Comparison of ENCODE assay signal across 15 cellular contexts in the genomic region with DNA sequence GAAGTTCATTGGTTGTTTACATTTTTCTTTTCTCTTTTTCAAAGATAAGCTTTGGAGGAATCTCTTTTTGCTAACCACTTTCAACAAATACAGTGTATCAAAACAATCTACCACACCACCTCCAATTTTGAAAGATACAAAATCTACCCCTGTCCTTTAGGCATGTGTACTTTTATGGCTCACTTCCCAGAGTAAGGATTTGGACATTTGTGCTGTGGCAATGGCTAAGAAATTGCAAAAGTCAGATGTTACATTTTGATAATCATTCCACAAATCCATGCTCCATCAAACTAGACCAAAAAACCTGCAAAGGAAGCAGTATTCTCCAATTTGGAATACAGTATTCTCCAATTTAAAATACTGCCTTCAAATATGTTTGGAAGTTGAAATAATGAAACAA.
DNase-seq lines count a peak whose midpoint lies in the region; ATAC-seq and TF ChIP-seq lines count a peak whose summit lies in the region.
"Had no signal": no experiment of that assay in that cellular context is flagged by ENCODE, and none has a peak within 500 bp of the region (broad histone marks: within the 10 kb centered on the region; RNA-seq: fewer than 3 reads in every experiment).

No MANE protein-coding gene starts in this region.

- no peaks in the 10 kb centered on the region for H3K9me3 Mint-ChIP-seq in activated naive CD8-positive, alpha-beta T cell treated with anti-CD3 and anti-CD28 coated beads for 36 hours
- H3K9me3 Mint-ChIP-seq: activated naive CD4-positive, alpha-beta T cell treated with anti-CD3 and anti-CD28 coated beads, Interleukin-2, amount 10 ng/mL, durations not matched to agents 7 days and 5 days had no signal

- H3K27ac ChIP-seq in SJSA1 (no peak overlapping the region), fibroblast of lung (ENCODE audit: insufficient read depth, low read length) (no peak overlapping the region), gastrocnemius medialis (peak overlapping the region in 3 of 4 donors; percentile 53 to 71 (median 63))
- H3K27ac ChIP-seq: BLaER1 had no signal

- H3K36me3 Mint-ChIP-seq in activated naive CD8-positive, alpha-beta T cell treated with anti-CD3 and anti-CD28 coated beads for 36 hours, result no peaks in the 10 kb centered on the region
- H3K36me3 Mint-ChIP-seq: activated naive CD4-positive, alpha-beta T cell treated with anti-CD3 and anti-CD28 coated beads, Interleukin-2, amount 10 ng/mL, durations not matched to agents 7 days and 5 days had no signal

- no peaks in the 10 kb centered on the region for H3K79me2 ChIP-seq in fibroblast of lung (ENCODE audit: control insufficient read depth, insufficient read depth, low read length)

- H3K4me2 ChIP-seq in fibroblast of lung (ENCODE audit: extremely low read depth, insufficient read depth, low read length), result peak overlapping the region; percentile 25
- H3K4me2 ChIP-seq: BLaER1 had no signal

- intact Hi-C loops in gastrocnemius medialis (cut with DNase I; ENCODE audit: low total_unique reads), result loop anchor here (10.0 kb wide), 1 partner anchor 55 kb away; no protein-coding TSS in a partner anchor

- no peak overlapping the region for H3K27ac Mint-ChIP-seq in activated naive CD8-positive, alpha-beta T cell treated with anti-CD3 and anti-CD28 coated beads for 36 hours
- H3K27ac Mint-ChIP-seq: activated naive CD4-positive, alpha-beta T cell treated with anti-CD3 and anti-CD28 coated beads, Interleukin-2, amount 10 ng/mL, durations not matched to agents 7 days and 5 days had no signal

- H4K20me1 ChIP-seq in fibroblast of lung (ENCODE audit: control insufficient read depth, extremely low read depth, insufficient read depth, low read length), result no peaks in the 10 kb centered on the region
- H4K20me1 ChIP-seq: BLaER1 had no signal

- H3K9ac ChIP-seq in fibroblast of lung (ENCODE audit: insufficient read depth, low read length), result no peak overlapping the region
- H3K9ac ChIP-seq: BLaER1 had no signal

- no peak for TF ChIP-seq POLR2A in gastrocnemius medialis (IDR thresholded peaks at IDR 0.05)

- H2AFZ ChIP-seq in fibroblast of lung (ENCODE audit: low read length), result no peak overlapping the region

- TF ChIP-seq CTCF in fibroblast of lung (conservative IDR thresholded peaks at IDR 0.05 in 1 of 2, IDR thresholded peaks at IDR 0.05 in 1 of 2; ENCODE audit: low read depth in 1 of 2, low read length in 2 of 2) (no peak), gastrocnemius medialis (IDR thresholded peaks at IDR 0.05 in 4 of 5, conservative IDR thresholded peaks at IDR 0.05 in 1 of 5) (no peak)

- no peak overlapping the region for H3K4me3 Mint-ChIP-seq in activated naive CD8-positive, alpha-beta T cell treated with anti-CD3 and anti-CD28 coated beads for 36 hours
- H3K4me3 Mint-ChIP-seq: activated naive CD4-positive, alpha-beta T cell treated with anti-CD3 and anti-CD28 coated beads, Interleukin-2, amount 10 ng/mL, durations not matched to agents 7 days and 5 days had no signal

- peak overlapping the region; percentile 84; the same call in 1 of the 2 replicates for H3K4me3 ChIP-seq in GM08714 (ENCODE audit: low read length)
- H3K4me3 ChIP-seq in SJSA1, result peak overlapping the region; percentile 36
- peak overlapping the region in 2 of 4 experiments; percentile 47 to 59 for H3K4me3 ChIP-seq in fibroblast of lung (replicated peaks in 1 of 4; ENCODE audit: control extremely low read depth in 1 of 4, insufficient read depth in 1 of 4, low read depth in 3 of 4, low read length in 4 of 4)
- H3K4me3 ChIP-seq in gastrocnemius medialis, result peak overlapping the region; percentile 28 to 50 (median 35)
- H3K4me3 ChIP-seq: BLaER1 had no signal

- peaks cover 14% of the 10 kb centered on the region for H3K4me1 Mint-ChIP-seq in activated naive CD8-positive, alpha-beta T cell treated with anti-CD3 and anti-CD28 coated beads for 36 hours

- peaks cover 5% of the 10 kb centered on the region for H3K27me3 Mint-ChIP-seq in activated naive CD8-positive, alpha-beta T cell treated with anti-CD3 and anti-CD28 coated beads for 36 hours
- H3K27me3 Mint-ChIP-seq: activated naive CD4-positive, alpha-beta T cell treated with anti-CD3 and anti-CD28 coated beads, Interleukin-2, amount 10 ng/mL, durations not matched to agents 7 days and 5 days had no signal

- in situ Hi-C loops in gastrocnemius medialis (cut with MboI; ENCODE audit: low sequenced_read_pairs in 4 of 4), result no loop called here

- H3K27me3 ChIP-seq in SJSA1 (replicated peaks) (no peaks in the 10 kb centered on the region), fibroblast of lung (ENCODE audit: control insufficient read depth, insufficient read depth, low read length) (no peaks in the 10 kb centered on the region), gastrocnemius medialis (no peaks in the 10 kb centered on the region)
- H3K27me3 ChIP-seq: BLaER1 had no signal

- H3K4me1 ChIP-seq in SJSA1 (replicated peaks), result peaks cover 17% of the 10 kb centered on the region
- H3K4me1 ChIP-seq in fibroblast of lung (ENCODE audit: control insufficient read depth, extremely low read depth, insufficient read depth, low read length), result no peaks in the 10 kb centered on the region
- H3K4me1 ChIP-seq in gastrocnemius medialis, result no peaks in the 10 kb centered on the region

- H3K9me3 ChIP-seq in SJSA1 (replicated peaks), result no peaks in the 10 kb centered on the region
- no peaks in the 10 kb centered on the region for H3K9me3 ChIP-seq in fibroblast of lung (ENCODE audit: control insufficient read depth, insufficient read depth, low read depth, low read length)
- H3K9me3 ChIP-seq in gastrocnemius medialis, result no peaks in the 10 kb centered on the region
- H3K9me3 ChIP-seq: BLaER1 had no signal

- no peak for DNase-seq in SJSA1 (ENCODE audit: low read depth in 1 of 2, low spot score in 2 of 2)
- DNase-seq in fibroblast of lung (ENCODE audit: low read depth in 2 of 2), result peak in 1 of 2 donors; percentile 42
- no peak for DNase-seq in gastrocnemius medialis
- no peak for DNase-seq in activated naive CD8-positive, alpha-beta T cell treated with anti-CD3 and anti-CD28 coated beads for 36 hours
- DNase-seq in medulla oblongata (ENCODE audit: extremely low spot score), result no peak
- DNase-seq in epidermal melanocyte (ENCODE audit: insufficient read length, low spot score), result no peak
- DNase-seq: activated naive CD4-positive, alpha-beta T cell treated with anti-CD3 and anti-CD28 coated beads, Interleukin-2, amount 10 ng/mL, durations not matched to agents 7 days and 5 days; dermis blood vessel endothelial cell; midbrain; NCI-H1436; NCI-H524 treated with DMSO at 0.1 percent for 48 hours; stimulated activated naive CD8-positive, alpha-beta T cell treated with anti-CD3 and anti-CD28 coated beads, Interleukin-15, Interleukin-2, amounts not matched to agents 100 U/mL and 50 U/mL, for 24 hours had no signal

- no peak for ATAC-seq in gastrocnemius medialis
- ATAC-seq in HG03196 (IDR thresholded peaks at IDR 0.05; ENCODE audit: unreplicated experiment), result no peak
- ATAC-seq: stimulated activated naive CD8-positive, alpha-beta T cell treated with anti-CD3 and anti-CD28 coated beads, Interleukin-15, Interleukin-2, amounts not matched to agents 100 U/mL and 50 U/mL, for 24 hours had no signal

- no peaks in the 10 kb centered on the region for H3K36me3 ChIP-seq in SJSA1
- no peaks in the 10 kb centered on the region for H3K36me3 ChIP-seq in fibroblast of lung (ENCODE audit: control insufficient read depth, insufficient read depth, low read length)
- no peaks in the 10 kb centered on the region for H3K36me3 ChIP-seq in gastrocnemius medialis
- H3K36me3 ChIP-seq: BLaER1 had no signal

Comparison
In these comparisons a context has a peak if more than half of its experiments do, and no peak if none do; other contexts are left out.
1. H3K27ac ChIP-seq: peak in gastrocnemius medialis (3 of 4); none in SJSA1 (single experiment) and fibroblast of lung (single experiment).